Comparison of ENCODE assay signal across 16 cellular contexts in genomic region chr1:5927506-5928370, GRCh38.
DNase-seq lines count a peak whose midpoint lies in the region; ATAC-seq and TF ChIP-seq lines count a peak whose summit lies in the region.
"Had no signal": no experiment of that assay in that cellular context is flagged by ENCODE, and none has a peak within 500 bp of the region (broad histone marks: within the 10 kb centered on the region; RNA-seq: fewer than 3 reads in every experiment).

No MANE protein-coding gene starts in this region.

- no peak overlapping the region for H2AFZ ChIP-seq in PC-3 (ENCODE audit: low read length)
- H2AFZ ChIP-seq in hepatocyte: no peak overlapping the region

- CTCF ChIA-PET in PC-3 (lab: Charles Lee): no interaction called here

- WGBS in suprapubic skin: 61% methylated on average over 19 of the region's 19 CpGs
- WGBS in hepatocyte (ENCODE audit: low lambda C conversion rate, missing lambda C conversion rate): 93% methylated on average over 19 of the region's 19 CpGs

- no peak for TF ChIP-seq EP300 in suprapubic skin (IDR thresholded peaks at IDR 0.05)

- H3K4me3 ChIP-seq in PC-3 (ENCODE audit: low read length) (no peak overlapping the region), suprapubic skin (no peak overlapping the region), hepatocyte (no peak overlapping the region)
- H3K4me3 ChIP-seq: GM12878 had no signal

- H3K9me2 ChIP-seq in PC-3 (replicated peaks; ENCODE audit: low read length): no peaks in the 10 kb centered on the region
- no peaks in the 10 kb centered on the region for H3K9me2 ChIP-seq in hepatocyte (replicated peaks; ENCODE audit: insufficient read depth)

- H3K4me2 ChIP-seq in PC-3 (ENCODE audit: low read length): no peak overlapping the region
- no peak overlapping the region for H3K4me2 ChIP-seq in hepatocyte

- H3K9me3 ChIP-seq in PC-3 (ENCODE audit: low read length): no peaks in the 10 kb centered on the region
- no peaks in the 10 kb centered on the region for H3K9me3 ChIP-seq in suprapubic skin
- no peaks in the 10 kb centered on the region for H3K9me3 ChIP-seq in hepatocyte (ENCODE audit: low read depth)

- peak; percentile 2 for DNase-seq in D341Med (ENCODE audit: low spot score)
- no peak for DNase-seq in PC-3
- peak; percentile 60 to 65 for DNase-seq in suprapubic skin (ENCODE audit: low spot score in 2 of 2)
- no peak for DNase-seq in GM19238 (ENCODE audit: insufficient read length, low spot score)
- no peak for DNase-seq in hepatocyte (ENCODE audit: low spot score)
- DNase-seq: ACHN; Calu3; CD4-positive, alpha-beta T cell; DMS79; HCEC 1CT; NCI-H1436 treated with DMSO at 0.1 percent for 48 hours; NCI-H2081; NCI-H524 had no signal

- H3K79me2 ChIP-seq in PC-3 (ENCODE audit: low read length): no peaks in the 10 kb centered on the region
- H3K79me2 ChIP-seq in hepatocyte: no peaks in the 10 kb centered on the region

- no TSS peak for BruUV-seq in PC-3 (replicated peaks; lab: Mats Ljungman, UMichigan)

- H3K36me3 ChIP-seq in PC-3 (ENCODE audit: low read depth, low read length): peaks cover 11% of the 10 kb centered on the region; the same call in 1 of the 2 replicates
- H3K36me3 ChIP-seq in suprapubic skin: peaks cover 9% of the 10 kb centered on the region
- H3K36me3 ChIP-seq in hepatocyte (replicated peaks; ENCODE audit: insufficient read depth, low read depth): no peaks in the 10 kb centered on the region

- no peaks in the 10 kb centered on the region for H3F3A ChIP-seq in PC-3 (ENCODE audit: low read length, unreplicated experiment)

- H4K20me1 ChIP-seq in PC-3 (ENCODE audit: low read length) (no peaks in the 10 kb centered on the region), hepatocyte (ENCODE audit: insufficient read depth, poor library complexity, severe bottlenecking) (no peaks in the 10 kb centered on the region)

- intact Hi-C loops in PC-3 (cut with micrococcal nuclease): no loop called here

- H3K27ac ChIP-seq in PC-3 (ENCODE audit: low read length) (no peak overlapping the region), suprapubic skin (no peak overlapping the region), hepatocyte (no peak overlapping the region)

- H3K4me1 ChIP-seq in PC-3 (ENCODE audit: insufficient read depth, low read length) (peaks cover 4% of the 10 kb centered on the region; the same call in 1 of the 2 replicates), suprapubic skin (peaks cover 7% of the 10 kb centered on the region), hepatocyte (ENCODE audit: insufficient read depth) (no peaks in the 10 kb centered on the region)

- no peak for TF ChIP-seq POLR2A in suprapubic skin (IDR thresholded peaks at IDR 0.05)

- H3K9ac ChIP-seq in PC-3 (ENCODE audit: low read length): no peak overlapping the region

- POLR2A ChIA-PET in PC-3 (lab: Charles Lee; ENCODE audit: unreplicated experiment): no interaction called here

- peak; percentile 66 for ATAC-seq in PC-3
- peak; percentile 96 for ATAC-seq in esophagus mucosa
- ATAC-seq in HG02610 (IDR thresholded peaks at IDR 0.05; ENCODE audit: unreplicated experiment): no peak
- ATAC-seq: GM12878 had no signal

- H3K27me3 ChIP-seq in PC-3 (ENCODE audit: low read length) (no peaks in the 10 kb centered on the region), suprapubic skin (no peaks in the 10 kb centered on the region), hepatocyte (no peaks in the 10 kb centered on the region)

- TF ChIP-seq CTCF in PC-3 (conservative IDR thresholded peaks at IDR 0.05; ENCODE audit: low read depth, low read length) (no peak), suprapubic skin (IDR thresholded peaks at IDR 0.05) (no peak), hepatocyte (IDR thresholded peaks at IDR 0.05; ENCODE audit: poor library complexity) (no peak)

Comparison
In these comparisons a context has a peak if more than half of its experiments do, and no peak if none do; other contexts are left out.
1. DNase-seq: peak in D341Med (single experiment) and suprapubic skin (2 of 2); none in PC-3 (single experiment), GM19238 (single experiment) and hepatocyte (single experiment).